Comparison of ENCODE assay signal across 37 cellular contexts in the genomic region with DNA sequence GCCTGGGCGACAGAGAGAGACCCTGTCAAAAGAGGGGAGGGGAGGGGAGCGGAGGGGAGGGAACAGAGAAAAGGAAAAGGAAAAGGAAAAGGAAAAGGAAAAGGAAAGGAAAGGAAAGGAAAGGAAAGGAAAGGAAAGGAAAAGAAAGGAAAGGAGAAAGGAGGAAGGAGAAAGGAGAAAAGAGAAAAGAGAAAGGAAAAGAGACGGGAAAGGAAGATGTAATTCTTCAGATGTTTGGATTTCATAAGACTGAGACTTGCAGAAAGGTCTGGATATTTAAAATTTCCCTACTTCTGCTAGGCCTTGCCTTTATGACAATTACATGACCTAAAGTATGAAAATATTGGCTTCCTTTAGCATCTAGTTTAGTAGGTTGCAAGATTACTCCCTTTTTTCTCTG.
DNase-seq lines count a peak whose midpoint lies in the region; ATAC-seq, FAIRE-seq and TF ChIP-seq lines count a peak whose summit lies in the region.
"Had no signal": no experiment of that assay in that cellular context is flagged by ENCODE, and none has a peak within 500 bp of the region (broad histone marks: within the 10 kb centered on the region; RNA-seq: fewer than 3 reads in every experiment).

No MANE protein-coding gene starts in this region.

- peaks cover 14% of the 10 kb centered on the region for H3K4me1 ChIP-seq in HepG2 (ENCODE audit: insufficient read depth, low read length)
- no peaks in the 10 kb centered on the region for H3K4me1 ChIP-seq in right lobe of liver
- no peaks in the 10 kb centered on the region for H3K4me1 ChIP-seq in HEK293 (ENCODE audit: control insufficient read depth, insufficient read depth, low read length)
- peaks cover 0 to 8% of the 10 kb centered on the region in 2 experiments; a peak in 2 of 5 replicates for H3K4me1 ChIP-seq in K562 (replicated peaks in 1 of 2; ENCODE audit: control insufficient read depth in 2 of 2, insufficient read depth in 2 of 2, low read length in 2 of 2)
- H3K4me1 ChIP-seq: BE2C, BLaER1 had no signal

- TF ChIP-seq EP300 in HepG2 (IDR thresholded peaks at IDR 0.05; ENCODE audit: low read depth in 2 of 2, low read length in 2 of 2) (no peak), HepG2 (CRISPR knock-in tag; IDR thresholded peaks at IDR 0.05; ENCODE audit: borderline replicate concordance) (no peak), K562 (IDR thresholded peaks at IDR 0.05; ENCODE audit: low read length) (no peak)

- no peak overlapping the region for H3K27ac ChIP-seq in HepG2 (ENCODE audit: extremely low read length, insufficient read depth, low read length)
- H3K27ac ChIP-seq in right lobe of liver, result no peak overlapping the region
- H3K27ac ChIP-seq in HEK293 (ENCODE audit: extremely low read depth, low read depth, low read length), result no peak overlapping the region
- no peak overlapping the region for H3K27ac ChIP-seq in K562 (ENCODE audit: extremely low read depth, low read depth, low read length)
- H3K27ac ChIP-seq: 22Rv1; A549; BLaER1; BLaER1 treated with 17β-estradiol and CSF1 and Interleukin-3, amounts not matched to agents 10 nM and 100 nM; C4-2B had no signal

- BruUV-seq in HepG2 (replicated peaks; lab: Mats Ljungman, UMichigan) (no TSS peak), K562 (replicated peaks; lab: Mats Ljungman, UMichigan) (no TSS peak)

- DNase-seq in HepG2 (ENCODE audit: low spot score) (no peak), right lobe of liver (no peak), K562 (ENCODE audit: extremely low read depth in 1 of 4, low spot score in 3 of 4) (no peak), islet precursor cell (no peak)
- DNase-seq in stimulated activated effector memory CD8-positive, alpha-beta T cell treated with anti-CD3 and anti-CD28 coated beads, Interleukin-12 subunit alpha, Interleukin-12 subunit beta, amount 100 ng/mL, for 72 hours (ENCODE audit: low spot score in 2 of 2), result no peak
- no peak for DNase-seq in effector memory CD8-positive, alpha-beta T cell
- DNase-seq in stimulated activated CD4-positive, alpha-beta T cell treated with anti-CD3 and anti-CD28 coated beads, Interleukin-2, amount 100 ng/mL, for 24 hours, result no peak
- DNase-seq: 8988T; ACHN; AML-193; BE2C; C1 segment of cervical spinal cord; Caco-2; Calu3; CD4-positive, alpha-beta memory T cell; CD4-positive, alpha-beta T cell; CD4-positive, CD25-positive, alpha-beta regulatory T cell; CD8-positive, alpha-beta memory T cell; CD8-positive, alpha-beta T cell; COR-L47; DMS 273 treated with DMSO at 0.1 percent for 48 hours; DMS153; DMS53; DMS79; DMS79 treated with DMSO at 0.1 percent for 48 hours; DND-41; EL had no signal

- FAIRE-seq in HepG2 (lab: Jason Lieb, UNC) (no peak), K562 (lab: Jason Lieb, UNC) (peak; percentile 61)
- FAIRE-seq: A204.1, A549, D721Med had no signal

- POLR2A ChIA-PET in HepG2 (lab: Yijun Ruan, JAX), result no interaction called here
- POLR2A ChIA-PET in HEK293 (lab: Yijun Ruan, JAX), result no interaction called here
- POLR2A ChIA-PET in K562 (lab: Yijun Ruan, JAX), result no interaction called here

- peak overlapping the region; percentile 29 for H3K27ac Mint-ChIP-seq in stimulated activated effector memory CD8-positive, alpha-beta T cell treated with anti-CD3 and anti-CD28 coated beads, Interleukin-12 subunit alpha, Interleukin-12 subunit beta, amount 100 ng/mL, for 72 hours
- H3K27ac Mint-ChIP-seq in effector memory CD8-positive, alpha-beta T cell, result peak overlapping the region in 1 of 2 donors; percentile 35
- H3K27ac Mint-ChIP-seq: B cell; CD4-positive, alpha-beta memory T cell; CD4-positive, alpha-beta T cell; CD4-positive, CD25-positive, alpha-beta regulatory T cell; CD8-positive, alpha-beta memory T cell; CD8-positive, alpha-beta T cell had no signal

- no peaks in the 10 kb centered on the region for H3K9me1 ChIP-seq in K562 (ENCODE audit: control insufficient read depth, insufficient read depth, low read length)

- H3K36me3 ChIP-seq in HepG2 (replicated peaks in 1 of 2; ENCODE audit: control insufficient read depth in 1 of 2, insufficient read depth in 2 of 2, low read length in 2 of 2) (no peaks in the 10 kb centered on the region), right lobe of liver (no peaks in the 10 kb centered on the region), HEK293 (ENCODE audit: control insufficient read depth in 2 of 2, insufficient read depth in 1 of 2, low read length in 2 of 2) (no peaks in the 10 kb centered on the region), K562 (ENCODE audit: control insufficient read depth, insufficient read depth, low read length) (no peaks in the 10 kb centered on the region)
- H3K36me3 ChIP-seq: BE2C, BLaER1 had no signal

- H3K27me3 ChIP-seq in HepG2 (ENCODE audit: control insufficient read depth in 1 of 2, insufficient read depth in 2 of 2, low read length in 2 of 2) (no peaks in the 10 kb centered on the region), right lobe of liver (no peaks in the 10 kb centered on the region), K562 (ENCODE audit: control insufficient read depth in 2 of 2, insufficient read depth in 2 of 2, low read length in 2 of 2) (no peaks in the 10 kb centered on the region)
- H3K27me3 ChIP-seq: BE2C; BLaER1; BLaER1 treated with 17β-estradiol and CSF1 and Interleukin-3, amounts not matched to agents 10 nM and 100 nM had no signal

- TF ChIP-seq RAD21 in HepG2 (CRISPR knock-in tag; IDR thresholded peaks at IDR 0.05) (no peak), K562 (CRISPR knock-in tag; conservative IDR thresholded peaks at IDR 0.05 in 1 of 2, IDR thresholded peaks at IDR 0.05 in 1 of 2) (no peak)

- H3K4me2 ChIP-seq in HepG2 (ENCODE audit: low read depth, low read length) (no peak overlapping the region), K562 (ENCODE audit: insufficient read depth, low read length) (no peak overlapping the region)
- H3K4me2 ChIP-seq: A549; BLaER1; BLaER1 treated with 17β-estradiol and CSF1 and Interleukin-3, amounts not matched to agents 10 nM and 100 nM had no signal

- H2AFZ ChIP-seq in HepG2 (ENCODE audit: low read length), result no peak overlapping the region
- H2AFZ ChIP-seq in K562 (ENCODE audit: low read depth, low read length), result no peak overlapping the region

- in situ Hi-C loops in HepG2 (cut with HindIII; ENCODE audit: extremely low pct_ligation_motif_present, low pct_unique_long_range_greater_than_20kb), result no loop called here
- in situ Hi-C loops in K562 (cut with MboI), result no loop called here

- H3K4me3 ChIP-seq in HepG2 (replicated peaks in 1 of 3; ENCODE audit: insufficient read depth in 1 of 3, low read depth in 2 of 3, low read length in 3 of 3), result no peak overlapping the region
- H3K4me3 ChIP-seq in right lobe of liver, result no peak overlapping the region
- H3K4me3 ChIP-seq in HEK293 (ENCODE audit: low read depth, low read length), result no peak overlapping the region
- no peak overlapping the region for H3K4me3 ChIP-seq in K562
- H3K4me3 ChIP-seq: A549; BLaER1; BLaER1 treated with 17β-estradiol and CSF1 and Interleukin-3, amounts not matched to agents 10 nM and 100 nM had no signal

- H3K79me2 ChIP-seq in HepG2 (ENCODE audit: insufficient read depth, low read length) (no peaks in the 10 kb centered on the region), K562 (ENCODE audit: control insufficient read depth, insufficient read depth, low read length) (no peaks in the 10 kb centered on the region)

- H4K20me1 ChIP-seq in HepG2 (ENCODE audit: insufficient read depth, low read length) (no peaks in the 10 kb centered on the region), K562 (replicated peaks; ENCODE audit: control insufficient read depth, insufficient read depth, low read length) (no peaks in the 10 kb centered on the region)
- H4K20me1 ChIP-seq: BLaER1; BLaER1 treated with 17β-estradiol and CSF1 and Interleukin-3, amounts not matched to agents 10 nM and 100 nM had no signal

- TF ChIP-seq CTCF in HepG2 (CRISPR knock-in tag; IDR thresholded peaks at IDR 0.05), result no peak
- no peak for TF ChIP-seq CTCF in right lobe of liver (IDR thresholded peaks at IDR 0.05)
- TF ChIP-seq CTCF in HEK293 (tag by site-specific recombination; IDR thresholded peaks at IDR 0.05), result no peak
- no peak for TF ChIP-seq CTCF in K562 (IDR thresholded peaks at IDR 0.05 in 2 of 3, conservative IDR thresholded peaks at IDR 0.05 in 1 of 3; ENCODE audit: insufficient read depth in 2 of 3, low read depth in 1 of 3, low read length in 3 of 3)

- CTCF ChIA-PET in HepG2 (lab: Yijun Ruan, JAX; ENCODE audit: low intra/inter-chr PET ratio, low total read pairs), result no interaction called here
- CTCF ChIA-PET in HEK293 (lab: Yijun Ruan, JAX), result no interaction called here
- CTCF ChIA-PET in K562 (lab: Yijun Ruan, JAX; ENCODE audit: low intra/inter-chr PET ratio), result no interaction called here

- H3K9me3 ChIP-seq in HepG2 (ENCODE audit: low read length) (no peaks in the 10 kb centered on the region), right lobe of liver (no peaks in the 10 kb centered on the region), HEK293 (ENCODE audit: control insufficient read depth, insufficient read depth, low read depth, low read length) (no peaks in the 10 kb centered on the region), K562 (replicated peaks; ENCODE audit: control insufficient read depth, insufficient read depth, low read depth, low read length) (no peaks in the 10 kb centered on the region)
- H3K9me3 ChIP-seq: A549; BE2C; BLaER1; BLaER1 treated with 17β-estradiol and CSF1 and Interleukin-3, amounts not matched to agents 10 nM and 100 nM; Caco-2 had no signal

- H3K4me1 Mint-ChIP-seq in stimulated activated effector memory CD8-positive, alpha-beta T cell treated with anti-CD3 and anti-CD28 coated beads, Interleukin-12 subunit alpha, Interleukin-12 subunit beta, amount 100 ng/mL, for 72 hours, result peaks cover 5% of the 10 kb centered on the region
- H3K4me1 Mint-ChIP-seq in effector memory CD8-positive, alpha-beta T cell (ENCODE audit: low read depth in 2 of 2), result peaks cover 0 to 1% of the 10 kb centered on the region in 2 donors
- H3K4me1 Mint-ChIP-seq: CD4-positive, alpha-beta memory T cell; CD4-positive, CD25-positive, alpha-beta regulatory T cell; CD8-positive, alpha-beta memory T cell had no signal

- H3K9ac ChIP-seq in HepG2 (ENCODE audit: insufficient read depth, low read depth, low read length), result no peak overlapping the region
- H3K9ac ChIP-seq in K562 (ENCODE audit: insufficient read depth in 1 of 2, low read depth in 2 of 2, low read length in 2 of 2), result no peak overlapping the region
- H3K9ac ChIP-seq: BLaER1; BLaER1 treated with 17β-estradiol and CSF1 and Interleukin-3, amounts not matched to agents 10 nM and 100 nM had no signal

- H3K27me3 Mint-ChIP-seq in effector memory CD8-positive, alpha-beta T cell, result no peaks in the 10 kb centered on the region
- H3K27me3 Mint-ChIP-seq: B cell; CD4-positive, alpha-beta memory T cell; CD4-positive, alpha-beta T cell; CD4-positive, CD25-positive, alpha-beta regulatory T cell; CD8-positive, alpha-beta memory T cell had no signal

- ATAC-seq in HepG2 (no peak), right lobe of liver (no peak), K562 (no peak)
- ATAC-seq in stimulated activated effector memory CD8-positive, alpha-beta T cell treated with anti-CD3 and anti-CD28 coated beads, Interleukin-12 subunit alpha, Interleukin-12 subunit beta, amount 100 ng/mL, for 72 hours, result no peak
- no peak for ATAC-seq in effector memory CD8-positive, alpha-beta T cell (replicated peaks)
- ATAC-seq: A549; CD8-positive, alpha-beta T cell had no signal

- peaks cover 30% of the 10 kb centered on the region for H3K36me3 Mint-ChIP-seq in stimulated activated effector memory CD8-positive, alpha-beta T cell treated with anti-CD3 and anti-CD28 coated beads, Interleukin-12 subunit alpha, Interleukin-12 subunit beta, amount 100 ng/mL, for 72 hours
- peaks cover 8% of the 10 kb centered on the region for H3K36me3 Mint-ChIP-seq in effector memory CD8-positive, alpha-beta T cell (ENCODE audit: insufficient read depth)

- no peak for TF ChIP-seq POLR2A in HepG2 (IDR thresholded peaks at IDR 0.05; ENCODE audit: insufficient read depth in 1 of 2, low read depth in 2 of 2, low read length in 2 of 2)
- no peak for TF ChIP-seq POLR2A in right lobe of liver (IDR thresholded peaks at IDR 0.05)
- no peak for TF ChIP-seq POLR2A in K562 (conservative IDR thresholded peaks at IDR 0.05)

- H3K9me3 Mint-ChIP-seq in stimulated activated effector memory CD8-positive, alpha-beta T cell treated with anti-CD3 and anti-CD28 coated beads, Interleukin-12 subunit alpha, Interleukin-12 subunit beta, amount 100 ng/mL, for 72 hours, result no peaks in the 10 kb centered on the region
- H3K9me3 Mint-ChIP-seq in effector memory CD8-positive, alpha-beta T cell, result no peaks in the 10 kb centered on the region
- H3K9me3 Mint-ChIP-seq: CD14-positive monocyte; CD4-positive, alpha-beta memory T cell; CD4-positive, alpha-beta T cell; CD8-positive, alpha-beta memory T cell; CD8-positive, alpha-beta T cell had no signal

- no peak overlapping the region for H3K4me3 Mint-ChIP-seq in stimulated activated effector memory CD8-positive, alpha-beta T cell treated with anti-CD3 and anti-CD28 coated beads, Interleukin-12 subunit alpha, Interleukin-12 subunit beta, amount 100 ng/mL, for 72 hours
- no peak overlapping the region for H3K4me3 Mint-ChIP-seq in effector memory CD8-positive, alpha-beta T cell
- H3K4me3 Mint-ChIP-seq: B cell; CD14-positive monocyte; CD4-positive, alpha-beta memory T cell; CD4-positive, alpha-beta T cell; CD4-positive, CD25-positive, alpha-beta regulatory T cell; CD8-positive, alpha-beta memory T cell; CD8-positive, alpha-beta T cell had no signal

- intact Hi-C loops in HepG2 (cut with micrococcal nuclease; ENCODE audit: unreplicated experiment) (no loop called here), right lobe of liver (cut with DNase I) (no loop called here), K562 (cut with micrococcal nuclease) (no loop called here)

- WGBS in HepG2 (ENCODE audit: low lambda C conversion rate), result 94% methylated on average over 3 of the region's 3 CpGs
- WGBS in right lobe of liver (ENCODE audit: insufficient coverage, low coverage, low lambda C conversion rate, missing lambda C conversion rate), result 97% methylated on average over 2 of the region's 3 CpGs
- WGBS in K562 (ENCODE audit: insufficient coverage, low coverage, missing lambda C conversion rate), result 100% methylated on average over 1 of the region's 3 CpGs
